Comparison of ENCODE assay signal across 2 cellular contexts in the genomic region with DNA sequence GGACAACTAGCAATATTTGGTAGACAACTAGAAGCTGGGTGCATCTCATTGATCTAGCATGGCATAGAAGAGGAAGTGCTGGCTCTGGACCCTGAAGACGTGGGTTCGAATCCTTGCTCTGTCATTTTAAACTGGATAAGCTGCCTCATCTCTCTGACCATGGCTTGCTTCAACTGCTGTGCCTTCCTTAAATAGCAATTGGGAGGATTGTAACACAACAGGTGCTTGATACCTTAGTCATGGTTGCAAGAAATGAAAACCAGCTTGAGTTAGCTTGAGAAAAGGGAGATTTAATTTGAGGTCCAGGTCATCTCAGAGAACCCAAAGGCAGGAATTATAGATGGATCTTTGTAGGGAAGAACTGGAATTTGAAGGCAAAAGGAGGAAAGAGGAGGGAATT.
TF ChIP-seq lines count a peak whose summit lies in the region.

No MANE protein-coding gene starts in this region.

TF ChIP-seq in A549, 52 proteins besides CTCF, POLR2A, EP300 and RAD21:
- TF ChIP-seq ZC3H11A (IDR thresholded peaks at IDR 0.05) (no peak), HOXB5 (CRISPR knock-in tag; IDR thresholded peaks at IDR 0.05) (no peak)
- TF ChIP-seq, protein P1, sequence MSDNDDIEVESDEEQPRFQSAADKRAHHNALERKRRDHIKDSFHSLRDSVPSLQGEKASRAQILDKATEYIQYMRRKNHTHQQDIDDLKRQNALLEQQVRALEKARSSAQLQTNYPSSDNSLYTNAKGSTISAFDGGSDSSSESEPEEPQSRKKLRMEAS (IDR thresholded peaks at IDR 0.05): no peak

TF ChIP-seq in H1, 55 proteins besides CTCF, POLR2A, EP300 and RAD21:
- no peak for TF ChIP-seq JUND (IDR thresholded peaks at IDR 0.05; ENCODE audit: low read length)
- no peak for TF ChIP-seq BACH1 (IDR thresholded peaks at IDR 0.05; ENCODE audit: low read length)
- TF ChIP-seq RFX5 (IDR thresholded peaks at IDR 0.05; ENCODE audit: borderline replicate concordance, low read depth, low read length): no peak
- no peak for TF ChIP-seq CHD1 (IDR thresholded peaks at IDR 0.05; ENCODE audit: low read depth, low read length)
- no peak for TF ChIP-seq POU5F1 (IDR thresholded peaks at IDR 0.05; ENCODE audit: low read depth, low read length)
- no peak for TF ChIP-seq ASH2L (IDR thresholded peaks at IDR 0.05; ENCODE audit: low read length)
- no peak for TF ChIP-seq SIN3A (conservative IDR thresholded peaks at IDR 0.05 in 1 of 2, IDR thresholded peaks at IDR 0.05 in 1 of 2; ENCODE audit: low read depth in 1 of 2, low read length in 2 of 2)
- TF ChIP-seq TAF7 (optimal IDR thresholded peaks at IDR 0.05; ENCODE audit: borderline replicate concordance, low read depth, low read length): no peak
- no peak for TF ChIP-seq HDAC6 (IDR thresholded peaks at IDR 0.05; ENCODE audit: low read depth, low read length)
- no peak for TF ChIP-seq RNF2 (IDR thresholded peaks at IDR 0.05; ENCODE audit: borderline replicate concordance, low read depth, low read length, missing control alignments, poor library complexity, severe bottlenecking)
- TF ChIP-seq CHD2 (IDR thresholded peaks at IDR 0.05; ENCODE audit: low read length): no peak
TF ChIP-seq in H1: peak in this region for 0.
